1 cellular context compared by ENCODE assay signal in genomic region chr15:82021992-82022391, GRCh38.
TF ChIP-seq lines count a peak whose summit lies in the region.

No MANE protein-coding gene starts in this region.

TF ChIP-seq in HCT116, 20 proteins besides CTCF, POLR2A, EP300 and RAD21:
- TF ChIP-seq REST (IDR thresholded peaks at IDR 0.05; ENCODE audit: low read depth), result no peak
- no peak for TF ChIP-seq ZFX (IDR thresholded peaks at IDR 0.05)
- TF ChIP-seq CBX3 (IDR thresholded peaks at IDR 0.05; ENCODE audit: low read depth), result no peak
- TF ChIP-seq, protein P1, sequence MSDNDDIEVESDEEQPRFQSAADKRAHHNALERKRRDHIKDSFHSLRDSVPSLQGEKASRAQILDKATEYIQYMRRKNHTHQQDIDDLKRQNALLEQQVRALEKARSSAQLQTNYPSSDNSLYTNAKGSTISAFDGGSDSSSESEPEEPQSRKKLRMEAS (IDR thresholded peaks at IDR 0.05), result no peak
- no peak for TF ChIP-seq ELF1 (IDR thresholded peaks at IDR 0.05; ENCODE audit: borderline replicate concordance, low read depth)
- no peak for TF ChIP-seq POLR2AphosphoS5 (IDR thresholded peaks at IDR 0.05; ENCODE audit: low read depth, low read length)
- no peak for TF ChIP-seq YY1 (IDR thresholded peaks at IDR 0.05; ENCODE audit: extremely low read depth, insufficient replicate concordance, low read depth, low read length)
- TF ChIP-seq EZH2phosphoT487 (IDR thresholded peaks at IDR 0.05; ENCODE audit: borderline replicate concordance), result no peak
- no peak for TF ChIP-seq FOSL1 (IDR thresholded peaks at IDR 0.05; ENCODE audit: low read depth)
- no peak for TF ChIP-seq SP1 (IDR thresholded peaks at IDR 0.05; ENCODE audit: low read depth)
- no peak for TF ChIP-seq ZNF274 (IDR thresholded peaks at IDR 0.05; ENCODE audit: low read depth, low read length)
- TF ChIP-seq CEBPB (IDR thresholded peaks at IDR 0.05; ENCODE audit: low read depth), result no peak
